8 cellular contexts compared by ENCODE assay signal in the genomic region with DNA sequence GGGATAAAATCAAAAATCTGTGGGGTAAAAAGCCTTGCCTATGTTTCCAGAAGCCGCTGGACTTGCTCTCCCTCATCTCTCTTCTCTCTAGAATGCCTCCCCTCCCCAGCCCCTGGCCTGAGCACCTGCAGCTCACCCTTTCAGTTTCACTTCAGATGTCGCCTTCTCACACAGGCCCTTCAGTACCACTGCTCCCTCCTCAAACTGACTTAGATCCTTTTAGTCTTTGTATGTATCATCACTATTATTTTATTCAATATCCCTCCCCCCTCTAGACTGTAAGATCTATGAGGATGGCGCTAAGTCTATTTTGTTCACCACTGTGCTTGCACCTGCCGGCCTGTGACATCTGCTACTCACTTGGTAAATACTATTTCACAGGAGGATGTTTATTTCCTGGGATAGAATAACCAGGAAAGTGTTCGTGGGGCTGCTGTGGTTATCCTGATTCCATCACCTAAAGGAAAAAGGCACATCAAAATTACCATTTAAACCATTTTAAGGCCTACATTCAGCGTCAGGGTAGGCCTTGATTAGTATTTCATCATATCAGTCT.
A peak's percentile ranks its signal among the peaks of the same experiment; 100 is the strongest.
DNase-seq lines count a peak whose midpoint lies in the region; ATAC-seq lines count a peak whose summit lies in the region.

No MANE protein-coding gene starts in this region.

- CTCF ChIA-PET in activated CD4-positive, alpha-beta memory T cell treated with anti-CD3 and anti-CD28 coated beads, Interleukin-2, amount 10 ng/mL, durations not matched to agents 7 days and 5 days (lab: Charles Lee) = interaction anchor here (1.2 kb wide), 1 partner anchor 11 kb away, joined by 5 read pairs; no protein-coding TSS in a partner anchor

- H3K27ac Mint-ChIP-seq in activated CD4-positive, alpha-beta memory T cell treated with anti-CD3 and anti-CD28 coated beads, Interleukin-2, amount 10 ng/mL, durations not matched to agents 7 days and 5 days = peak overlapping the region; percentile 59
- H3K27ac Mint-ChIP-seq in stimulated activated memory B cell treated with anti-CD40 and anti-IgM and Interleukin-4, amounts not matched to agents 10 μg/mL and 1 μg/mL and 100 μg/mL, for 72 hours = peak overlapping the region; percentile 72

- H3K9me3 Mint-ChIP-seq in activated CD4-positive, alpha-beta memory T cell treated with anti-CD3 and anti-CD28 coated beads, Interleukin-2, amount 10 ng/mL, durations not matched to agents 7 days and 5 days = no peaks in the 10 kb centered on the region
- no peaks in the 10 kb centered on the region for H3K9me3 Mint-ChIP-seq in stimulated activated memory B cell treated with anti-CD40 and anti-IgM and Interleukin-4, amounts not matched to agents 10 μg/mL and 1 μg/mL and 100 μg/mL, for 72 hours

- H3K36me3 Mint-ChIP-seq in activated CD4-positive, alpha-beta memory T cell treated with anti-CD3 and anti-CD28 coated beads, Interleukin-2, amount 10 ng/mL, durations not matched to agents 7 days and 5 days (ENCODE audit: low read depth) = no peaks in the 10 kb centered on the region
- H3K36me3 Mint-ChIP-seq in stimulated activated memory B cell treated with anti-CD40 and anti-IgM and Interleukin-4, amounts not matched to agents 10 μg/mL and 1 μg/mL and 100 μg/mL, for 72 hours = no peaks in the 10 kb centered on the region

- peak overlapping the region; percentile 61 for H3K4me3 Mint-ChIP-seq in activated CD4-positive, alpha-beta memory T cell treated with anti-CD3 and anti-CD28 coated beads, Interleukin-2, amount 10 ng/mL, durations not matched to agents 7 days and 5 days
- peak overlapping the region; percentile 35 for H3K4me3 Mint-ChIP-seq in stimulated activated memory B cell treated with anti-CD40 and anti-IgM and Interleukin-4, amounts not matched to agents 10 μg/mL and 1 μg/mL and 100 μg/mL, for 72 hours

- H3K27me3 Mint-ChIP-seq in activated CD4-positive, alpha-beta memory T cell treated with anti-CD3 and anti-CD28 coated beads, Interleukin-2, amount 10 ng/mL, durations not matched to agents 7 days and 5 days = no peaks in the 10 kb centered on the region
- no peaks in the 10 kb centered on the region for H3K27me3 Mint-ChIP-seq in stimulated activated memory B cell treated with anti-CD40 and anti-IgM and Interleukin-4, amounts not matched to agents 10 μg/mL and 1 μg/mL and 100 μg/mL, for 72 hours

- peak; percentile 87 for DNase-seq in COLO668 (lab: John Stamatoyannopoulos, UW; ENCODE audit: unreplicated experiment)
- peak; percentile 38 for DNase-seq in activated CD4-positive, alpha-beta memory T cell treated with anti-CD3 and anti-CD28 coated beads, Interleukin-2, amount 10 ng/mL, durations not matched to agents 7 days and 5 days
- no peak for DNase-seq in SIG-M5 treated with dmso at 0.1 percent for 504 hours (lab: John Stamatoyannopoulos, UW; ENCODE audit: unreplicated experiment)
- DNase-seq in D341Med (ENCODE audit: low spot score) = no peak
- no peak for DNase-seq in DMS114 treated with DMSO at 0.1 percent for 48 hours (lab: John Stamatoyannopoulos, UW; ENCODE audit: unreplicated experiment)

- peaks cover 17% of the 10 kb centered on the region for H3K4me1 Mint-ChIP-seq in activated CD4-positive, alpha-beta memory T cell treated with anti-CD3 and anti-CD28 coated beads, Interleukin-2, amount 10 ng/mL, durations not matched to agents 7 days and 5 days
- peaks cover 22% of the 10 kb centered on the region for H3K4me1 Mint-ChIP-seq in stimulated activated memory B cell treated with anti-CD40 and anti-IgM and Interleukin-4, amounts not matched to agents 10 μg/mL and 1 μg/mL and 100 μg/mL, for 72 hours

- ATAC-seq in GM19452 (IDR thresholded peaks at IDR 0.05; ENCODE audit: unreplicated experiment) = peak; percentile 92
- ATAC-seq in HG03521 (IDR thresholded peaks at IDR 0.05; ENCODE audit: unreplicated experiment) = peak; percentile 81
- peak; percentile 62 for ATAC-seq in stimulated activated memory B cell treated with anti-CD40 and anti-IgM and Interleukin-4, amounts not matched to agents 10 μg/mL and 1 μg/mL and 100 μg/mL, for 72 hours

- POLR2A ChIA-PET in activated CD4-positive, alpha-beta memory T cell treated with anti-CD3 and anti-CD28 coated beads, Interleukin-2, amount 10 ng/mL, durations not matched to agents 7 days and 5 days (lab: Charles Lee) = no interaction called here

Comparison
In these comparisons a context has a peak if more than half of its experiments do, and no peak if none do; other contexts are left out.
1. DNase-seq: peak in COLO668 (single experiment) and activated CD4-positive, alpha-beta memory T cell treated with anti-CD3 and anti-CD28 coated beads, Interleukin-2, amount 10 ng/mL, durations not matched to agents 7 days and 5 days (single experiment); none in SIG-M5 treated with dmso at 0.1 percent for 504 hours (single experiment), D341Med (single experiment) and DMS114 treated with DMSO at 0.1 percent for 48 hours (single experiment).
2. Peak in every context shown above with its lines, with median percentiles within 50 percentile points of each other: ATAC-seq.